In the genomic region with DNA sequence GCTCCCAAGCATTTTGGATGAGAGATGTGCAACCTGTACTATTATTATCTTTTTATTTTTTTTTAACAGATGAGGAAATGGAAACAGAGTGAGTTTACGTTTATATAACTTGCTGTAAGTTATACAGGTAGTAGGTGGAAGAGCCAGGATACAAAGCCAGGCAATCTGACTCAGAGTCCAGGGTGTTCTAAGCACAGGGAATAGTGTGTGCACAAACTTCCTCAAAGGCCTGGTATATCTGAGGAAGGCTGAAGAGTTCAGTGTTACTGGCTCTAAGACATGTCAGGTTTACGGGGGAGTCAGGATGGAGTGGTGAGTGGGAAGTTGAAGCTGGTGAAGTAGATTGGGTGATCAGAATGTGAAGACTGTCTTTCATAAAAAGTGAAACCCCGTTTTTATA, we compare ENCODE assay signal across 29 cellular contexts.
"Had no signal": no experiment of that assay in that cellular context is flagged by ENCODE, and none has a peak within 500 bp of the region (broad histone marks: within the 10 kb centered on the region; RNA-seq: fewer than 3 reads in every experiment).

No MANE protein-coding gene starts in this region.

- H3K4me3 Mint-ChIP-seq: activated CD4-positive, alpha-beta memory T cell treated with anti-CD3 and anti-CD28 coated beads for 36 hours; activated CD4-positive, alpha-beta T cell treated with anti-CD3 and anti-CD28 coated beads for 36 hours; activated CD4-positive, alpha-beta T cell treated with anti-CD3 and anti-CD28 coated beads, Interleukin-2, amount 10 ng/mL, durations not matched to agents 24 days and 14 days; activated CD8-positive, alpha-beta memory T cell treated with anti-CD3 and anti-CD28 coated beads, Interleukin-2, amount 10 ng/mL, durations not matched to agents 7 days and 5 days; activated CD8-positive, alpha-beta T cell treated with anti-CD3 and anti-CD28 coated beads, Interleukin-2, amount 10 ng/mL, durations not matched to agents 7 days and 5 days; activated naive CD4-positive, alpha-beta T cell treated with anti-CD3 and anti-CD28 coated beads for 36 hours; activated naive CD4-positive, alpha-beta T cell treated with anti-CD3 and anti-CD28 coated beads, Interleukin-2, amount 50 U/mL, for 24 hours; activated naive CD8-positive, alpha-beta T cell treated with anti-CD3 and anti-CD28 coated beads for 36 hours; activated naive CD8-positive, alpha-beta T cell treated with anti-CD3 and anti-CD28 coated beads, Interleukin-2, amount 50 U/mL, for 24 hours; activated T-cell treated with anti-CD3 and anti-CD28 coated beads, Interleukin-2, amount 50 U/mL, for 24 hours; activated T-cell treated with anti-CD3 and anti-CD28 coated beads, Interleukin-2, amount 50 U/mL, for 72 hours had no signal

- H3K4me1 Mint-ChIP-seq: activated CD4-positive, alpha-beta T cell treated with anti-CD3 and anti-CD28 coated beads for 36 hours; activated CD8-positive, alpha-beta memory T cell treated with anti-CD3 and anti-CD28 coated beads, Interleukin-2, amount 10 ng/mL, durations not matched to agents 7 days and 5 days; activated naive CD8-positive, alpha-beta T cell treated with anti-CD3 and anti-CD28 coated beads for 36 hours; activated naive CD8-positive, alpha-beta T cell treated with anti-CD3 and anti-CD28 coated beads, Interleukin-2, amount 50 U/mL, for 24 hours had no signal

- ATAC-seq: activated CD4-positive, alpha-beta T cell treated with anti-CD3 and anti-CD28 coated beads for 36 hours; activated CD8-positive, alpha-beta memory T cell treated with anti-CD3 and anti-CD28 coated beads, Interleukin-2, amount 10 ng/mL, durations not matched to agents 7 days and 5 days; activated CD8-positive, alpha-beta T cell treated with anti-CD3 and anti-CD28 coated beads, Interleukin-2, amount 10 ng/mL, durations not matched to agents 7 days and 5 days; activated naive CD8-positive, alpha-beta T cell treated with anti-CD3 and anti-CD28 coated beads, Interleukin-2, amount 50 U/mL, for 24 hours; activated T-cell treated with anti-CD3 and anti-CD28 coated beads, Interleukin-2, amount 50 U/mL, for 72 hours; body of pancreas; gastroesophageal sphincter; heart right ventricle had no signal

- H3K9me3 Mint-ChIP-seq: activated CD4-positive, alpha-beta memory T cell treated with anti-CD3 and anti-CD28 coated beads for 36 hours; activated naive CD4-positive, alpha-beta T cell treated with anti-CD3 and anti-CD28 coated beads for 36 hours; activated naive CD4-positive, alpha-beta T cell treated with anti-CD3 and anti-CD28 coated beads, Interleukin-2, amount 50 U/mL, for 24 hours; activated naive CD8-positive, alpha-beta T cell treated with anti-CD3 and anti-CD28 coated beads for 36 hours; activated naive CD8-positive, alpha-beta T cell treated with anti-CD3 and anti-CD28 coated beads, Interleukin-2, amount 50 U/mL, for 24 hours; activated T-cell treated with anti-CD3 and anti-CD28 coated beads, Interleukin-2, amount 50 U/mL, for 24 hours had no signal

- H3K9me3 ChIP-seq: adrenal gland, body of pancreas, esophagus squamous epithelium, gastroesophageal sphincter, heart right ventricle had no signal

- H3K27ac ChIP-seq: adrenal gland, body of pancreas, epithelial cell of prostate, esophagus squamous epithelium, gastroesophageal sphincter, heart right ventricle had no signal

- H3K27me3 ChIP-seq: adrenal gland, body of pancreas, esophagus squamous epithelium, gastroesophageal sphincter, heart right ventricle had no signal

- H3K4me3 ChIP-seq: adrenal gland, body of pancreas, esophagus squamous epithelium, gastroesophageal sphincter, heart right ventricle had no signal

- H3K4me1 ChIP-seq: adrenal gland, body of pancreas, esophagus squamous epithelium, gastroesophageal sphincter had no signal

- H3K27me3 Mint-ChIP-seq: activated CD4-positive, alpha-beta memory T cell treated with anti-CD3 and anti-CD28 coated beads for 36 hours; activated CD4-positive, alpha-beta T cell treated with anti-CD3 and anti-CD28 coated beads for 36 hours; activated CD4-positive, alpha-beta T cell treated with anti-CD3 and anti-CD28 coated beads, Interleukin-2, amount 10 ng/mL, durations not matched to agents 24 days and 14 days; activated CD8-positive, alpha-beta memory T cell treated with anti-CD3 and anti-CD28 coated beads, Interleukin-2, amount 10 ng/mL, durations not matched to agents 7 days and 5 days; activated naive CD4-positive, alpha-beta T cell treated with anti-CD3 and anti-CD28 coated beads, Interleukin-2, amount 50 U/mL, for 24 hours; activated naive CD8-positive, alpha-beta T cell treated with anti-CD3 and anti-CD28 coated beads for 36 hours; activated naive CD8-positive, alpha-beta T cell treated with anti-CD3 and anti-CD28 coated beads, Interleukin-2, amount 50 U/mL, for 24 hours; activated T-cell treated with anti-CD3 and anti-CD28 coated beads, Interleukin-2, amount 50 U/mL, for 24 hours had no signal

- H3K27ac Mint-ChIP-seq: activated CD4-positive, alpha-beta memory T cell treated with anti-CD3 and anti-CD28 coated beads for 36 hours; activated CD4-positive, alpha-beta T cell treated with anti-CD3 and anti-CD28 coated beads for 36 hours; activated CD4-positive, alpha-beta T cell treated with anti-CD3 and anti-CD28 coated beads, Interleukin-2, amount 10 ng/mL, durations not matched to agents 24 days and 14 days; activated CD8-positive, alpha-beta memory T cell treated with anti-CD3 and anti-CD28 coated beads, Interleukin-2, amount 10 ng/mL, durations not matched to agents 7 days and 5 days; activated CD8-positive, alpha-beta T cell treated with anti-CD3 and anti-CD28 coated beads, Interleukin-2, amount 10 ng/mL, durations not matched to agents 7 days and 5 days; activated naive CD4-positive, alpha-beta T cell treated with anti-CD3 and anti-CD28 coated beads for 36 hours; activated naive CD8-positive, alpha-beta T cell treated with anti-CD3 and anti-CD28 coated beads, Interleukin-2, amount 50 U/mL, for 24 hours; activated T-cell treated with anti-CD3 and anti-CD28 coated beads, Interleukin-2, amount 50 U/mL, for 24 hours; activated T-cell treated with anti-CD3 and anti-CD28 coated beads, Interleukin-2, amount 50 U/mL, for 72 hours had no signal

- DNase-seq: activated CD4-positive, alpha-beta memory T cell treated with anti-CD3 and anti-CD28 coated beads for 36 hours; activated CD4-positive, alpha-beta T cell treated with anti-CD3 and anti-CD28 coated beads for 36 hours; activated CD4-positive, alpha-beta T cell treated with anti-CD3 and anti-CD28 coated beads, Interleukin-2, amount 10 ng/mL, durations not matched to agents 24 days and 14 days; activated CD4-positive, CD25-positive, alpha-beta regulatory T cell; activated CD4-positive, CD25-positive, alpha-beta regulatory T cell treated with anti-CD3 and anti-CD28 coated beads, Interleukin-2, amount 50 U/mL, for 72 hours; activated CD8-positive, alpha-beta memory T cell treated with anti-CD3 and anti-CD28 coated beads, Interleukin-2, amount 10 ng/mL, durations not matched to agents 7 days and 5 days; activated CD8-positive, alpha-beta memory T cell treated with anti-CD3 and anti-CD28 coated beads, Interleukin-2, amount 50 U/mL, for 48 hours; activated CD8-positive, alpha-beta T cell treated with anti-CD3 and anti-CD28 coated beads, Interleukin-2, amount 10 ng/mL, durations not matched to agents 7 days and 5 days; activated effector memory CD4-positive, alpha-beta T cell treated with Interleukin-2 at 50 U/mL for 16 hours; activated naive CD4-positive, alpha-beta T cell treated with anti-CD3 and anti-CD28 coated beads for 36 hours; activated naive CD8-positive, alpha-beta T cell treated with anti-CD3 and anti-CD28 coated beads for 36 hours; activated naive CD8-positive, alpha-beta T cell treated with anti-CD3 and anti-CD28 coated beads, Interleukin-2, amount 50 U/mL, for 24 hours; activated T-cell treated with anti-CD3 and anti-CD28 coated beads for 4 hours; activated T-cell treated with anti-CD3 and anti-CD28 coated beads, Interleukin-2, amount 50 U/mL, for 24 hours; activated T-cell treated with anti-CD3 and anti-CD28 coated beads, Interleukin-2, amount 50 U/mL, for 72 hours; adrenal gland; amygdala; aorta; body of pancreas; cortex of kidney; dermis blood vessel endothelial cell; effector CD4-positive, alpha-beta T cell; esophagus squamous epithelium; foreskin melanocyte; heart right ventricle; T-helper 2 cell had no signal

- H3K36me3 ChIP-seq: adrenal gland had no signal
